In genomic region chr22:30325724-30326703, GRCh38 we compare ENCODE assay signal across 9 cellular contexts. TPM values are rescaled to one million over a fixed set of nuclear protein-coding genes. Genes with fewer than 3 reads are reported as not detected.
A peak's percentile ranks its signal among the peaks of the same experiment; 100 is the strongest.
DNase-seq lines count a peak whose midpoint lies in the region; ATAC-seq, FAIRE-seq and TF ChIP-seq lines count a peak whose summit lies in the region.
"Had no signal": no experiment of that assay in that cellular context is flagged by ENCODE, and none has a peak within 500 bp of the region (broad histone marks: within the 10 kb centered on the region; RNA-seq: fewer than 3 reads in every experiment).

No MANE protein-coding gene starts in this region.

- peak overlapping the region; percentile 92 for H3K4me3 ChIP-seq in mucosa of stomach (ENCODE audit: low read length)

- H3K27ac ChIP-seq in RWPE1 = peak overlapping the region; percentile 81

- H3K36me3 ChIP-seq in mucosa of stomach (ENCODE audit: control insufficient read depth, insufficient read depth, low read length) = peaks cover 1% of the 10 kb centered on the region

- H3K9me3 ChIP-seq in mucosa of stomach (ENCODE audit: control insufficient read depth, low read length) = no peaks in the 10 kb centered on the region

- peak; percentile 14 to 31 for ATAC-seq in activated CD4-positive, CD25-positive, alpha-beta regulatory T cell treated with anti-CD3 and anti-CD28 coated beads, Interleukin-2, amount 50 U/mL, for 24 hours
- ATAC-seq in HG02759 (IDR thresholded peaks at IDR 0.05; ENCODE audit: unreplicated experiment) = peak; percentile 30

- H3K9ac ChIP-seq in mucosa of stomach (ENCODE audit: low read length) = peak overlapping the region; percentile 84

- peaks cover 27% of the 10 kb centered on the region for H3K4me1 ChIP-seq in mucosa of stomach (ENCODE audit: control insufficient read depth, insufficient read depth, low read length)

- CTCF ChIA-PET in RWPE1 (lab: Yijun Ruan, JAX) = interaction anchor here (0.7 to 1.3 kb wide), 2 partner anchors 38 to 139 kb away, joined by 4 read pairs; no protein-coding TSS in a partner anchor

- no peak for TF ChIP-seq CTCF in RWPE1 (conservative IDR thresholded peaks at IDR 0.05; ENCODE audit: low read depth)

- DNase-seq in activated CD4-positive, CD25-positive, alpha-beta regulatory T cell treated with anti-CD3 and anti-CD28 coated beads, Interleukin-2, amount 50 U/mL, for 72 hours = no peak
- DNase-seq in RWPE1 (ENCODE audit: low spot score) (no peak), frontal cortex (ENCODE audit: low spot score in 2 of 2) (no peak)
- peak; percentile 33 for DNase-seq in effector CD8-positive, alpha-beta T cell (lab: John Stamatoyannopoulos, UW)
- DNase-seq in stimulated activated CD8-positive, alpha-beta memory T cell treated with anti-CD3 and anti-CD28 coated beads, Interleukin-4, amount 100 ng/mL, for 48 hours = no peak

- no peak for FAIRE-seq in frontal cortex (lab: Jason Lieb, UNC)
- FAIRE-seq: G401.6 had no signal

- POLR2A ChIA-PET in RWPE1 (lab: Yijun Ruan, JAX; ENCODE audit: low non-redundant PET) = no interaction called here

- H3K27me3 ChIP-seq in mucosa of stomach (ENCODE audit: control insufficient read depth, insufficient read depth, low read length) = no peaks in the 10 kb centered on the region

RNA-seq across cellular contexts. Expression of gene TBC1D10A, which starts 0.7 kb away (rescaled TPM):
- 10.6 TPM for total RNA-seq in frontal cortex

RNA-seq across cellular contexts. Expression of gene SF3A1, which starts 30.7 kb away (rescaled TPM):
- 13.9 TPM for total RNA-seq in frontal cortex

RNA-seq across cellular contexts. Expression of gene CCDC157, which starts 30.8 kb away (rescaled TPM):
- 5.3 TPM for total RNA-seq in frontal cortex

RNA-seq across cellular contexts. Expression of gene CASTOR1, which starts 36.7 kb away (rescaled TPM):
- total RNA-seq in frontal cortex = 2.4 TPM

RNA-seq across cellular contexts. Expression of gene OSM, which starts 59.4 kb away (rescaled TPM):
- 0.41 TPM for total RNA-seq in frontal cortex
